In genomic region chr18:75216212-75216925, GRCh38 we compare ENCODE assay signal across 10 cellular contexts. TPM values are rescaled to one million over a fixed set of nuclear protein-coding genes. Genes with fewer than 3 reads are reported as not detected.
A peak's percentile ranks its signal among the peaks of the same experiment; 100 is the strongest.
DNase-seq lines count a peak whose midpoint lies in the region; ATAC-seq and TF ChIP-seq lines count a peak whose summit lies in the region.
"Had no signal": no experiment of that assay in that cellular context is flagged by ENCODE, and none has a peak within 500 bp of the region (broad histone marks: within the 10 kb centered on the region; RNA-seq: fewer than 3 reads in every experiment).

No MANE protein-coding gene starts in this region.

- no peaks in the 10 kb centered on the region for H3K9me3 Mint-ChIP-seq in CD14-positive monocyte
- H3K9me3 Mint-ChIP-seq in HFFc6 = no peaks in the 10 kb centered on the region
- peaks cover 0 to 3% (median 0%) of the 10 kb centered on the region in 5 experiments for H3K9me3 Mint-ChIP-seq in brain
- no peaks in the 10 kb centered on the region for H3K9me3 Mint-ChIP-seq in naive B cell

- H3K4me3 Mint-ChIP-seq in CD14-positive monocyte = peak overlapping the region in 1 of 2 donors; percentile 54
- peak overlapping the region; percentile 82 for H3K4me3 Mint-ChIP-seq in HFFc6
- peak overlapping the region; percentile 24 to 69 (median 53) for H3K4me3 Mint-ChIP-seq in brain
- H3K4me3 Mint-ChIP-seq in naive B cell = peak overlapping the region in 3 of 8 donors; percentile 4 to 66 (median 7)

- DNase-seq in CD14-positive monocyte (ENCODE audit: low spot score) (no peak), HFFc6 (no peak), naive B cell (no peak), OCI-M2 (lab: John Stamatoyannopoulos, UW; ENCODE audit: unreplicated experiment) (no peak), NCI-H82 treated with DMSO at 0.1 percent for 48 hours (lab: John Stamatoyannopoulos, UW; ENCODE audit: unreplicated experiment) (no peak), NCI-H2107 treated with DMSO at 0.1 percent for 48 hours (lab: John Stamatoyannopoulos, UW; ENCODE audit: unreplicated experiment) (no peak)
- DNase-seq: activated gamma-delta T cell, NCI-H2107 had no signal

- peaks cover 0 to 4% (median 0%) of the 10 kb centered on the region in 3 donors for H3K27me3 Mint-ChIP-seq in CD14-positive monocyte (ENCODE audit: low read depth in 3 of 3)
- H3K27me3 Mint-ChIP-seq in HFFc6 (ENCODE audit: insufficient read depth) = no peaks in the 10 kb centered on the region
- peaks cover 8% of the 10 kb centered on the region for H3K27me3 Mint-ChIP-seq in brain
- H3K27me3 Mint-ChIP-seq in naive B cell = no peaks in the 10 kb centered on the region

- TF ChIP-seq CTCF in CD14-positive monocyte (IDR thresholded peaks at IDR 0.05) (no peak), HFFc6 (IDR thresholded peaks at IDR 0.05) (no peak), brain (conservative IDR thresholded peaks at IDR 0.05) (no peak)

- peaks cover 41% of the 10 kb centered on the region for H3K4me1 Mint-ChIP-seq in CD14-positive monocyte
- peaks cover 91% of the 10 kb centered on the region for H3K4me1 Mint-ChIP-seq in HFFc6 (ENCODE audit: low read depth)
- H3K4me1 Mint-ChIP-seq in brain = peaks cover 92% of the 10 kb centered on the region
- H3K4me1 Mint-ChIP-seq in naive B cell = peaks cover 24 to 33% (median 28%) of the 10 kb centered on the region in 3 donors

- H3K36me3 Mint-ChIP-seq in CD14-positive monocyte = peaks cover 3 to 12% of the 10 kb centered on the region in 2 donors
- H3K36me3 Mint-ChIP-seq in HFFc6 (ENCODE audit: low read depth) = peaks cover 5% of the 10 kb centered on the region
- H3K36me3 Mint-ChIP-seq in brain = peaks cover 4% of the 10 kb centered on the region
- no peaks in the 10 kb centered on the region for H3K36me3 Mint-ChIP-seq in naive B cell

- H3K27ac Mint-ChIP-seq in CD14-positive monocyte (peak overlapping the region; percentile 54 to 94 (median 89)), HFFc6 (peak overlapping the region; percentile 90), brain (peak overlapping the region in 4 of 5 experiments; percentile 54 to 96 (median 73)), naive B cell (peak overlapping the region in 3 of 6 donors; percentile 68 to 80 (median 79))

- intact Hi-C loops in CD14-positive monocyte (cut with micrococcal nuclease) = no loop called here

- ATAC-seq in naive B cell (ENCODE audit: low read depth in 2 of 2) = peak; percentile 35 to 57
- ATAC-seq in HG03135 (IDR thresholded peaks at IDR 0.05; ENCODE audit: unreplicated experiment) = no peak

RNA-seq across cellular contexts. Expression of gene TSHZ1, which starts 5.8 kb away (rescaled TPM):
- polyA plus RNA-seq in CD14-positive monocyte (1 to 10 TPM in 1 of 2 donors, under 1 TPM in 1; 0.76 to 1.4 TPM), brain (ENCODE audit: insufficient read depth, low read depth, low replicate concordance) (35.6 TPM), naive B cell (ENCODE audit: low read depth in 6 of 6) (1 to 10 TPM in 5 of 6 donors, under 1 TPM in 1; 0.41 to 2.2 (median 1.7) TPM)
- total RNA-seq in HFFc6 (2021; fragmentation: NEBNext Ultra II Directional; extraction: Animal tissue kit (Norgen Biotek cat#: 25700)) = 10 to 100 TPM; 18.6 to 25.0 (median 23.3) TPM

RNA-seq across cellular contexts. Expression of gene PTGR3, which starts 7.4 kb away (rescaled TPM):
- polyA plus RNA-seq in CD14-positive monocyte (10 to 100 TPM; 15.5 to 27.5 TPM), brain (ENCODE audit: insufficient read depth, low read depth, low replicate concordance) (30.8 TPM), naive B cell (ENCODE audit: low read depth in 6 of 6) (10 to 100 TPM; 14.7 to 36.8 (median 22.5) TPM)
- 10 to 100 TPM; 37.9 to 47.5 (median 41.8) TPM for total RNA-seq in HFFc6 (2021; fragmentation: NEBNext Ultra II Directional; extraction: Animal tissue kit (Norgen Biotek cat#: 25700))

Comparison
In these comparisons a context has a peak if more than half of its experiments do, and no peak if none do; other contexts are left out.
1. RNA of gene TSHZ1, which starts 5.8 kb away (polyA plus RNA-seq): 35.6 TPM in brain (single experiment); 0.41 to 2.2 TPM in naive B cell and 0.76 to 1.4 TPM in CD14-positive monocyte; every median in the first group is over 10 times any median in the second.